27 cellular contexts compared by ENCODE assay signal in the genomic region with DNA sequence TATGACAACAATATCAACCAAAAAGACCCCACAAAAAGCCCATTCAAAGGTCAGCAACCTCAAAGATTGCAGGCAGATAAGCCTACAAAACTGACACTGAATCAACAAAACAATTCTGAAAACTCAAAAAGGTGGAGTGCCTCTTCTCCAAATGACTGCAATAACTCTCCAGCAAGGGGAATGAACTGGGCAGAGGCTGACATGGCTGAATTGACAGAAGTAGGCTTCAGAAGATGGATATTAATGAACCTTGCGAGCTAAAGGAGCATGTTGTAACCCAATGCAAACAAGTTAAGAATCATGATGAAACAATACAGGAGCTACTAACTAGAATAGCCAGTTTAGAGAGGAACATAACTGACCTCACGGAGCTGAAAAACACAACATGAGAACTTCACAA. TPM values are rescaled to one million over a fixed set of nuclear protein-coding genes. Genes with fewer than 3 reads are reported as not detected.
A peak's percentile ranks its signal among the peaks of the same experiment; 100 is the strongest.
DNase-seq lines count a peak whose midpoint lies in the region; ATAC-seq lines count a peak whose summit lies in the region.
"Had no signal": no experiment of that assay in that cellular context is flagged by ENCODE, and none has a peak within 500 bp of the region (broad histone marks: within the 10 kb centered on the region; RNA-seq: fewer than 3 reads in every experiment).

No MANE protein-coding gene starts in this region.

- no peaks in the 10 kb centered on the region for H3K4me1 ChIP-seq in SJCRH30
- H3K4me1 ChIP-seq: breast epithelium, colonic mucosa, parathyroid adenoma, sigmoid colon, tibial nerve had no signal

- DNase-seq in DMS153 (lab: John Stamatoyannopoulos, UW) (peak; percentile 1), DMS153 treated with DMSO at 0.1 percent for 48 hours (lab: John Stamatoyannopoulos, UW; ENCODE audit: unreplicated experiment) (no peak), DMS53 (lab: John Stamatoyannopoulos, UW) (peak; percentile 52), NCI-H510A (lab: John Stamatoyannopoulos, UW) (peak; percentile 68), SJCRH30 (no peak)
- no peak for DNase-seq in naive thymus-derived CD8-positive, alpha-beta T cell
- no peak for DNase-seq in activated T-cell treated with anti-CD3 and anti-CD28 coated beads, Interleukin-2, amount 50 U/mL, for 24 hours
- DNase-seq in stimulated activated CD4-positive, alpha-beta T cell treated with anti-CD3 and anti-CD28 coated beads, Interleukin-2, amount 100 ng/mL, for 24 hours: no peak
- DNase-seq: colonic mucosa; COR-L47; glutamatergic neuron; mesendoderm; naive thymus-derived CD4-positive, alpha-beta T cell; NCI-H1436 treated with DMSO at 0.1 percent for 48 hours; RPMI8226; sigmoid colon; SK-N-SH; T-helper 9 cell had no signal

- H3K27me3 Mint-ChIP-seq in naive thymus-derived CD8-positive, alpha-beta T cell: no peaks in the 10 kb centered on the region
- H3K27me3 Mint-ChIP-seq in activated T-cell treated with anti-CD3 and anti-CD28 coated beads, Interleukin-2, amount 50 U/mL, for 24 hours: no peaks in the 10 kb centered on the region

- H3K27me3 ChIP-seq in SJCRH30: no peaks in the 10 kb centered on the region
- H3K27me3 ChIP-seq: breast epithelium, colonic mucosa, sigmoid colon, tibial nerve had no signal

- H3K36me3 ChIP-seq in SJCRH30: no peaks in the 10 kb centered on the region
- H3K36me3 ChIP-seq: breast epithelium, colonic mucosa, sigmoid colon had no signal

- no peaks in the 10 kb centered on the region for H3K9me3 Mint-ChIP-seq in naive thymus-derived CD8-positive, alpha-beta T cell
- H3K9me3 Mint-ChIP-seq in activated T-cell treated with anti-CD3 and anti-CD28 coated beads, Interleukin-2, amount 50 U/mL, for 24 hours: no peaks in the 10 kb centered on the region

- POLR2A ChIA-PET in naive thymus-derived CD8-positive, alpha-beta T cell (lab: Charles Lee): interaction anchor here (1.4 kb wide), 1 partner anchor 22 kb away, joined by 3 read pairs; no protein-coding TSS in a partner anchor

- H3K9me3 ChIP-seq in SJCRH30 (replicated peaks): no peaks in the 10 kb centered on the region
- H3K9me3 ChIP-seq: breast epithelium, colonic mucosa, sigmoid colon, SK-N-SH had no signal

- H3K4me1 Mint-ChIP-seq in naive thymus-derived CD8-positive, alpha-beta T cell: peaks cover 19 to 50% (median 37%) of the 10 kb centered on the region in 4 donors
- H3K4me1 Mint-ChIP-seq in activated T-cell treated with anti-CD3 and anti-CD28 coated beads, Interleukin-2, amount 50 U/mL, for 24 hours (ENCODE audit: low read depth): peaks cover 35% of the 10 kb centered on the region
- H3K4me1 Mint-ChIP-seq: WTC11 had no signal

- peak overlapping the region in 6 of 10 donors; percentile 1 to 90 (median 70) for H3K27ac Mint-ChIP-seq in naive thymus-derived CD8-positive, alpha-beta T cell
- no peak overlapping the region for H3K27ac Mint-ChIP-seq in activated T-cell treated with anti-CD3 and anti-CD28 coated beads, Interleukin-2, amount 50 U/mL, for 24 hours
- H3K27ac Mint-ChIP-seq: WTC11 had no signal

- H3K36me3 Mint-ChIP-seq in naive thymus-derived CD8-positive, alpha-beta T cell: no peaks in the 10 kb centered on the region
- no peaks in the 10 kb centered on the region for H3K36me3 Mint-ChIP-seq in activated T-cell treated with anti-CD3 and anti-CD28 coated beads, Interleukin-2, amount 50 U/mL, for 24 hours (ENCODE audit: low read depth)
- H3K36me3 Mint-ChIP-seq: WTC11 had no signal

- H3K27ac ChIP-seq in SJCRH30: no peak overlapping the region
- H3K27ac ChIP-seq: 22Rv1, breast epithelium, colonic mucosa, parathyroid adenoma, sigmoid colon, tibial nerve had no signal

- no peak for ATAC-seq in naive thymus-derived CD8-positive, alpha-beta T cell
- ATAC-seq: HCT116; naive thymus-derived CD4-positive, alpha-beta T cell; WTC11 had no signal

- peak overlapping the region in 2 of 10 donors; percentile 20 to 50 for H3K4me3 Mint-ChIP-seq in naive thymus-derived CD8-positive, alpha-beta T cell
- no peak overlapping the region for H3K4me3 Mint-ChIP-seq in activated T-cell treated with anti-CD3 and anti-CD28 coated beads, Interleukin-2, amount 50 U/mL, for 24 hours
- H3K4me3 Mint-ChIP-seq: WTC11 had no signal

- no peak overlapping the region for H3K4me3 ChIP-seq in SJCRH30
- H3K4me3 ChIP-seq: breast epithelium, colonic mucosa, sigmoid colon, tibial nerve had no signal

RNA-seq across cellular contexts. Expression of a gene that starts 20.4 kb away (rescaled TPM):
- total RNA-seq in naive thymus-derived CD8-positive, alpha-beta T cell: 10 to 100 TPM; 51.7 to 52.2 TPM
- polyA plus RNA-seq in naive thymus-derived CD8-positive, alpha-beta T cell: 10 to 100 TPM; 34.2 to 53.4 (median 43.2) TPM
- total RNA-seq in SJCRH30 (2014; rRNA removed; shearing (Covaris generic)): 29.9 and 31.4 TPM in 2 replicates

RNA-seq across cellular contexts. Expression of a gene that starts 33.3 kb away (rescaled TPM):
- total RNA-seq in naive thymus-derived CD8-positive, alpha-beta T cell: not detected
- polyA plus RNA-seq in naive thymus-derived CD8-positive, alpha-beta T cell: under 1 TPM in 1 of 3 donors, not detected in 2; 0.24 TPM
- not detected in 2 replicates for total RNA-seq in SJCRH30 (2014; rRNA removed; shearing (Covaris generic))
- total RNA-seq: breast epithelium, fibroblast of lung, M059J, NCI-H460, sigmoid colon, tibial nerve had no signal
- polyA plus RNA-seq: fibroblast of lung; naive thymus-derived CD4-positive, alpha-beta T cell; SK-N-SH had no signal

RNA-seq across cellular contexts. Expression of a gene that starts 43.7 kb away (rescaled TPM):
- 1,000 to 10,000 TPM; 1,560 to 1,579 TPM for total RNA-seq in naive thymus-derived CD8-positive, alpha-beta T cell
- 1,000 to 10,000 TPM; 1,242 to 1,388 (median 1,323) TPM for polyA plus RNA-seq in naive thymus-derived CD8-positive, alpha-beta T cell
- 1,936 and 2,046 TPM in 2 replicates for total RNA-seq in SJCRH30 (2014; rRNA removed; shearing (Covaris generic))

Comparison
In these comparisons a context has a peak if more than half of its experiments do, and no peak if none do; other contexts are left out.
1. DNase-seq: peak in DMS153 (single experiment), DMS53 (single experiment) and NCI-H510A (single experiment); none in DMS153 treated with DMSO at 0.1 percent for 48 hours (single experiment), naive thymus-derived CD8-positive, alpha-beta T cell (0 of 10), activated T-cell treated with anti-CD3 and anti-CD28 coated beads, Interleukin-2, amount 50 U/mL, for 24 hours (single experiment), SJCRH30 (0 of 2) and stimulated activated CD4-positive, alpha-beta T cell treated with anti-CD3 and anti-CD28 coated beads, Interleukin-2, amount 100 ng/mL, for 24 hours (0 of 2).